Comparison of ENCODE assay signal across 8 cellular contexts in genomic region chr2:130181880-130182682, GRCh38. TPM values are rescaled to one million over a fixed set of nuclear protein-coding genes. Genes with fewer than 3 reads are reported as not detected.
DNase-seq lines count a peak whose midpoint lies in the region; ATAC-seq, FAIRE-seq and TF ChIP-seq lines count a peak whose summit lies in the region.
"Not testable (repeated sequence)": the region's sequence is repeated elsewhere in the genome, so short reads cannot be mapped to it uniquely, and the experiment has no call there.

A gene with protein sequence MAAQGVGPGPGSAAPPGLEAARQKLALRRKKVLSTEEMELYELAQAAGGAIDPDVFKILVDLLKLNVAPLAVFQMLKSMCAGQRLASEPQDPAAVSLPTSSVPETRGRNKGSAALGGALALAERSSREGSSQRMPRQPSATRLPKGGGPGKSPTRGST (plus strand): TSS chr2:130182262. CDS start chr2:130182283, 21 bp downstream.

- H3K27ac Mint-ChIP-seq in Calu3 (ENCODE audit: unreplicated experiment) = peak within 1 kb of the TSS; percentile 89

- CTCF ChIA-PET in Calu3 (lab: Charles Lee) = interaction anchor here (0.8 to 1.2 kb wide), 5 partner anchors 59 to 258 kb away, joined by 3 to 9 read pairs (median 6); partner anchors contain the start of gene IMP4

- peak; percentile 83 for FAIRE-seq in HTR-8/SVneo (lab: Jason Lieb, UNC)

- TF ChIP-seq CTCF in Calu3 (IDR thresholded peaks at IDR 0.05; ENCODE audit: unreplicated experiment) = peak; percentile 78

- DNase-seq in Calu3 (peak; percentile 94), HTR-8/SVneo (ENCODE audit: insufficient read length, low spot score) (peak; percentile 81), NOMO-1 treated with DMSO at 0.1 percent for 48 hours (lab: John Stamatoyannopoulos, UW; ENCODE audit: unreplicated experiment) (peak; percentile 88), mesenteric fat pad (ENCODE audit: low spot score) (peak; percentile 96)
- peak; percentile 76 to 82 (median 81) for DNase-seq in activated CD8-positive, alpha-beta memory T cell treated with anti-CD3 and anti-CD28 coated beads for 48 hours (ENCODE audit: low read depth in 2 of 3, low spot score in 2 of 3)
- DNase-seq in stimulated activated CD8-positive, alpha-beta memory T cell treated with anti-CD3 and anti-CD28 coated beads, Interleukin-15, amount 100 ng/mL, for 24 hours (ENCODE audit: low read depth) = peak; percentile 87

- not testable (repeated sequence) for H3K9me3 Mint-ChIP-seq in Calu3 (ENCODE audit: low read depth, unreplicated experiment)

- H3K4me1 ChIP-seq in endocrine pancreas (ENCODE audit: control insufficient read depth, insufficient read depth, low read length) = not testable (repeated sequence)

- H3K27me3 Mint-ChIP-seq in Calu3 (ENCODE audit: unreplicated experiment) = not testable (repeated sequence)

- peak within 1 kb of the TSS; percentile 100 for H3K9ac ChIP-seq in endocrine pancreas (ENCODE audit: control insufficient read depth, insufficient read depth, low read length)

- ATAC-seq in GM21381 (IDR thresholded peaks at IDR 0.05; ENCODE audit: unreplicated experiment) = peak; percentile 80

- H3K36me3 ChIP-seq in endocrine pancreas (ENCODE audit: control insufficient read depth, insufficient read depth, low read length) = not testable (repeated sequence)

- not testable (repeated sequence) for H3K27me3 ChIP-seq in endocrine pancreas (ENCODE audit: control insufficient read depth, insufficient read depth, low read length)

- peak within 1 kb of the TSS; percentile 69 for H3K4me3 ChIP-seq in endocrine pancreas (ENCODE audit: control insufficient read depth, insufficient read depth, low read length)

- peak within 1 kb of the TSS; percentile 95 for H3K4me3 Mint-ChIP-seq in Calu3 (ENCODE audit: low read depth, unreplicated experiment)

- H3K4me1 Mint-ChIP-seq in Calu3 (ENCODE audit: low read depth, unreplicated experiment) = peaks cover 24% of the 10 kb centered on the region

- not testable (repeated sequence) for H3K9me3 ChIP-seq in endocrine pancreas (ENCODE audit: control insufficient read depth, low read length)

- peaks cover 47% of the 10 kb centered on the region for H3K36me3 Mint-ChIP-seq in Calu3 (ENCODE audit: insufficient read depth, unreplicated experiment)

- intact Hi-C loops in Calu3 (cut with micrococcal nuclease; ENCODE audit: unreplicated experiment) = loop anchor here (5.0 to 10.0 kb wide), 3 partner anchors 63 to 150 kb away; no protein-coding TSS in a partner anchor

- not testable (repeated sequence) for BruUV-seq in Calu3 (replicated peaks; lab: Mats Ljungman, UMichigan)

RNA-seq across cellular contexts. Expression of the gene that starts here (rescaled TPM):
- total RNA-seq in Calu3 (2022) (230 and 265 TPM in 2 replicates), mesenteric fat pad (132 TPM)

Comparison
In these comparisons a context has a peak if more than half of its experiments do, and no peak if none do; other contexts are left out.
1. Peak in every context shown above with its lines: DNase-seq, ATAC-seq and H3K4me3 ChIP-seq.